In genomic region chr7:3067193-3067592, GRCh38 we compare ENCODE assay signal across 16 cellular contexts. TPM values are rescaled to one million over a fixed set of nuclear protein-coding genes. Genes with fewer than 3 reads are reported as not detected.
A peak's percentile ranks its signal among the peaks of the same experiment; 100 is the strongest.
DNase-seq lines count a peak whose midpoint lies in the region; ATAC-seq and TF ChIP-seq lines count a peak whose summit lies in the region.
"Had no signal": no experiment of that assay in that cellular context is flagged by ENCODE, and none has a peak within 500 bp of the region (broad histone marks: within the 10 kb centered on the region; RNA-seq: fewer than 3 reads in every experiment).

No MANE protein-coding gene starts in this region.

- CTCF ChIA-PET in activated B cell treated with CpG ODN at 0.5 μM for 24 hours (lab: Charles Lee), result interaction anchor here (1.5 to 4.3 kb wide), 8 partner anchors 15 to 202 kb away, joined by 3 to 41 read pairs (median 8); no protein-coding TSS in a partner anchor

- H3K27ac Mint-ChIP-seq in activated B cell treated with CpG ODN at 0.5 μM for 24 hours (peak overlapping the region; percentile 70), immature natural killer cell (peak overlapping the region; percentile 95 to 100 (median 98)), progenitor cell of endocrine pancreas (no peak overlapping the region)
- H3K27ac Mint-ChIP-seq: WTC11 had no signal

- H3K9me3 Mint-ChIP-seq in activated B cell treated with CpG ODN at 0.5 μM for 24 hours (peaks cover 8% of the 10 kb centered on the region), immature natural killer cell (peaks cover 0 to 3% (median 0%) of the 10 kb centered on the region in 6 donors), progenitor cell of endocrine pancreas (ENCODE audit: low read depth) (peaks cover 8% of the 10 kb centered on the region)

- ATAC-seq in activated B cell treated with CpG ODN at 0.5 μM for 24 hours (ENCODE audit: low read depth) (peak; percentile 66), HG03095 (IDR thresholded peaks at IDR 0.05; ENCODE audit: unreplicated experiment) (no peak), HG03571 (IDR thresholded peaks at IDR 0.05; ENCODE audit: unreplicated experiment) (no peak)
- ATAC-seq: WTC11 had no signal

- H3K36me3 Mint-ChIP-seq in activated B cell treated with CpG ODN at 0.5 μM for 24 hours (ENCODE audit: low read depth), result peaks cover 5% of the 10 kb centered on the region
- H3K36me3 Mint-ChIP-seq in immature natural killer cell, result peaks cover 0 to 10% (median 6%) of the 10 kb centered on the region in 3 donors
- H3K36me3 Mint-ChIP-seq in progenitor cell of endocrine pancreas (ENCODE audit: insufficient read depth), result no peaks in the 10 kb centered on the region

- no peak overlapping the region for H3K4me3 ChIP-seq in GM12865 (ENCODE audit: low read depth, low read length)
- H3K4me3 ChIP-seq: prostate gland, SJSA1, suprapubic skin had no signal

- H3K4me1 Mint-ChIP-seq in activated B cell treated with CpG ODN at 0.5 μM for 24 hours (peaks cover 67% of the 10 kb centered on the region), immature natural killer cell (peaks cover 100% of the 10 kb centered on the region in 2 donors), progenitor cell of endocrine pancreas (ENCODE audit: low read depth) (peaks cover 1% of the 10 kb centered on the region)

- DNase-seq in CD1c-positive myeloid dendritic cell (ENCODE audit: extremely low spot score), result peak; percentile 7
- DNase-seq in GM12865 (ENCODE audit: low read depth), result peak; percentile 35
- DNase-seq in activated B cell treated with CpG ODN at 0.5 μM for 24 hours, result no peak
- DNase-seq in immature natural killer cell, result peak; percentile 53 to 63 (median 54)
- DNase-seq in NCI-H1417 treated with DMSO at 0.1 percent for 48 hours (lab: John Stamatoyannopoulos, UW), result no peak
- DNase-seq in progenitor cell of endocrine pancreas (ENCODE audit: low spot score, unreplicated experiment), result no peak
- DNase-seq: KG1; NCI-H2081; NK-92 treated with Interleukin-12 subunit alpha and Interleukin-12 subunit beta, amount 100 ng/mL, for 24 hours had no signal

- POLR2A ChIA-PET in activated B cell treated with CpG ODN at 0.5 μM for 24 hours (lab: Charles Lee), result interaction anchor here (0.6 to 3.6 kb wide), 6 partner anchors 23 to 172 kb away, joined by 3 to 18 read pairs (median 4); partner anchors contain the start of gene CARD11

- H3K4me3 Mint-ChIP-seq in activated B cell treated with CpG ODN at 0.5 μM for 24 hours (peak overlapping the region; percentile 46), immature natural killer cell (peak overlapping the region; percentile 72 to 95 (median 78)), progenitor cell of endocrine pancreas (ENCODE audit: low read depth) (no peak overlapping the region)
- H3K4me3 Mint-ChIP-seq: WTC11 had no signal

- no peaks in the 10 kb centered on the region for H3K27me3 Mint-ChIP-seq in activated B cell treated with CpG ODN at 0.5 μM for 24 hours
- peaks cover 15 to 40% (median 29%) of the 10 kb centered on the region in 3 donors for H3K27me3 Mint-ChIP-seq in immature natural killer cell (ENCODE audit: low read depth in 3 of 3)
- H3K27me3 Mint-ChIP-seq in progenitor cell of endocrine pancreas, result peaks cover 3% of the 10 kb centered on the region

- intact Hi-C loops in activated B cell treated with CpG ODN at 0.5 μM for 24 hours (cut with micrococcal nuclease), result loop anchor here (1.0 to 10.0 kb wide), 2 partner anchors 24 to 312 kb away; partner anchors contain the start of gene CARD11

- TF ChIP-seq CTCF in GM12865 (IDR thresholded peaks at IDR 0.05; ENCODE audit: insufficient read depth, low read depth, low read length, missing control alignments), result no peak
- no peak for TF ChIP-seq CTCF in activated B cell treated with CpG ODN at 0.5 μM for 24 hours (IDR thresholded peaks at IDR 0.05)
- TF ChIP-seq CTCF in progenitor cell of endocrine pancreas (IDR thresholded peaks at IDR 0.05; ENCODE audit: unreplicated experiment), result no peak

RNA-seq across cellular contexts. Expression of gene CARD11, which starts 23.5 kb away (rescaled TPM):
- total RNA-seq in activated B cell treated with CpG ODN at 0.5 μM for 24 hours (107 and 114 TPM in 2 replicates), progenitor cell of endocrine pancreas (11.0 and 15.8 TPM in 2 replicates)
- polyA plus RNA-seq in immature natural killer cell, result 10 to 100 TPM in 2 of 3 donors, 1 to 10 TPM in 1; 3.3 to 76.5 (median 18.7) TPM
- polyA plus RNA-seq: BJ had no signal

Comparison
In these comparisons a context has a peak if more than half of its experiments do, and no peak if none do; other contexts are left out.
1. DNase-seq: peak in CD1c-positive myeloid dendritic cell (single experiment), GM12865 (single experiment) and immature natural killer cell (3 of 3); none in activated B cell treated with CpG ODN at 0.5 μM for 24 hours (single experiment), NCI-H1417 treated with DMSO at 0.1 percent for 48 hours (single experiment) and progenitor cell of endocrine pancreas (single experiment).